Comparison of ENCODE assay signal across 19 cellular contexts in genomic region chr1:3789421-3790300, GRCh38. TPM values are rescaled to one million over a fixed set of nuclear protein-coding genes. Genes with fewer than 3 reads are reported as not detected.
DNase-seq lines count a peak whose midpoint lies in the region; ATAC-seq lines count a peak whose summit lies in the region.
"Had no signal": no experiment of that assay in that cellular context is flagged by ENCODE, and none has a peak within 500 bp of the region (broad histone marks: within the 10 kb centered on the region; RNA-seq: fewer than 3 reads in every experiment).

No MANE protein-coding gene starts in this region.

- H3K23ac ChIP-seq in mesenchymal stem cell (ENCODE audit: low read length in 2 of 2): no peak overlapping the region

- WGBS in mesenchymal stem cell: 94% methylated on average over 34 of the region's 34 CpGs

- peaks cover 37% of the 10 kb centered on the region for H3K79me1 ChIP-seq in mesenchymal stem cell (replicated peaks; ENCODE audit: low read length, poor library complexity, severe bottlenecking)

- H3K9ac ChIP-seq in mesenchymal stem cell (ENCODE audit: low read length): no peak overlapping the region

- no peak overlapping the region for H2AK5ac ChIP-seq in mesenchymal stem cell (ENCODE audit: low read length, severe bottlenecking)

- H3K4ac ChIP-seq in mesenchymal stem cell (ENCODE audit: low read depth in 1 of 2, low read length in 2 of 2): no peak overlapping the region

- no peak overlapping the region for H3K4me2 ChIP-seq in mesenchymal stem cell (ENCODE audit: low read length, poor library complexity, severe bottlenecking)
- H3K4me2 ChIP-seq: A549 had no signal

- H4K8ac ChIP-seq in mesenchymal stem cell (ENCODE audit: low read length): no peak overlapping the region

- intact Hi-C loops in left ventricle myocardium superior (cut with micrococcal nuclease) (no loop called here), left cardiac atrium (cut with DNase I) (no loop called here)

- no peak overlapping the region for H3K18ac ChIP-seq in mesenchymal stem cell (ENCODE audit: low read depth in 1 of 2, low read length in 2 of 2)

- H2BK12ac ChIP-seq in mesenchymal stem cell (ENCODE audit: low read length in 2 of 2): no peak overlapping the region

- peaks cover 10% of the 10 kb centered on the region for H3K4me1 ChIP-seq in mesenchymal stem cell (ENCODE audit: control insufficient read depth, insufficient read depth, low read depth, low read length)

- no peaks in the 10 kb centered on the region for H3K27me3 ChIP-seq in mesenchymal stem cell (ENCODE audit: control insufficient read depth in 1 of 2, insufficient read depth in 1 of 2, low read length in 2 of 2)

- H3K14ac ChIP-seq in mesenchymal stem cell (ENCODE audit: low read length in 2 of 2): no peak overlapping the region

- DNase-seq in left ventricle myocardium superior (peak; percentile 18), left cardiac atrium (no peak), epidermal melanocyte (ENCODE audit: insufficient read length, low spot score) (peak; percentile 19), mesenchymal stem cell (no peak), AML-193 (lab: John Stamatoyannopoulos, UW) (no peak)
- DNase-seq: CD4-positive, CD25-positive, alpha-beta regulatory T cell; DMS53; IMR-90; NCI-H187 treated with DMSO at 0.1 percent for 48 hours; NCI-H2171; NCI-H82; SHP77 treated with DMSO at 0.1 percent for 48 hours had no signal

- no peak overlapping the region for H2BK120ac ChIP-seq in mesenchymal stem cell (ENCODE audit: low read depth, low read length)

- no peak for ATAC-seq in left ventricle myocardium superior
- ATAC-seq in left cardiac atrium: no peak
- ATAC-seq in HG03439 (IDR thresholded peaks at IDR 0.05; ENCODE audit: unreplicated experiment): no peak
- no peak for ATAC-seq in HG03175 (IDR thresholded peaks at IDR 0.05; ENCODE audit: unreplicated experiment)
- ATAC-seq in GM18861 (IDR thresholded peaks at IDR 0.05; ENCODE audit: unreplicated experiment): no peak
- ATAC-seq: A549, GM12878 had no signal

- H2BK15ac ChIP-seq in mesenchymal stem cell (ENCODE audit: low read depth, poor library complexity, severe bottlenecking): no peak overlapping the region

- H3K27ac ChIP-seq in mesenchymal stem cell (ENCODE audit: low read length, poor library complexity, severe bottlenecking): no peak overlapping the region
- H3K27ac ChIP-seq: A549 had no signal

- no peaks in the 10 kb centered on the region for H3K9me3 ChIP-seq in mesenchymal stem cell (ENCODE audit: control insufficient read depth, low read length)
- H3K9me3 ChIP-seq: A549 had no signal

- peaks cover 48 to 66% of the 10 kb centered on the region in 2 experiments for H3K36me3 ChIP-seq in mesenchymal stem cell (ENCODE audit: control insufficient read depth in 1 of 2, insufficient read depth in 2 of 2, low read depth in 1 of 2, low read length in 2 of 2)

- peak overlapping the region; percentile 54 for H4K91ac ChIP-seq in mesenchymal stem cell (ENCODE audit: low read length)

- H3K4me3 ChIP-seq in mesenchymal stem cell (ENCODE audit: insufficient read depth in 1 of 2, low read depth in 1 of 2, low read length in 2 of 2): no peak overlapping the region
- H3K4me3 ChIP-seq: A549, GM12878 had no signal

- no peak overlapping the region for H2AFZ ChIP-seq in mesenchymal stem cell (ENCODE audit: low read depth, low read length)

- H2BK5ac ChIP-seq in mesenchymal stem cell (ENCODE audit: low read depth, low read length, poor library complexity, severe bottlenecking): no peak overlapping the region

RNA-seq across cellular contexts. Expression of gene LRRC47, which starts 6.6 kb away (rescaled TPM):
- 57.5 TPM for total RNA-seq in left ventricle myocardium superior
- total RNA-seq in left cardiac atrium: 10 to 100 TPM; 41.4 to 43.4 TPM
- polyA plus RNA-seq in mesenchymal stem cell (2013, experiment 1 of 2): 17.1 TPM
- 18.0 TPM for polyA plus RNA-seq in mesenchymal stem cell (2013, experiment 2 of 2)

RNA-seq across cellular contexts. Expression of gene SMIM1, which starts 17.1 kb away (rescaled TPM):
- total RNA-seq in left ventricle myocardium superior (15.3 TPM), left cardiac atrium (10 to 100 TPM; 25.4 to 35.9 TPM)
- polyA plus RNA-seq in mesenchymal stem cell (2013, experiment 1 of 2): 13.1 TPM
- polyA plus RNA-seq in mesenchymal stem cell (2013, experiment 2 of 2): 13.9 TPM
- total RNA-seq: GM12878, LHCN-M2, NCI-H460 had no signal

RNA-seq across cellular contexts. Expression of gene CCDC27, which starts 37.4 kb away (rescaled TPM):
- total RNA-seq in left ventricle myocardium superior (not detected), left cardiac atrium (not detected)
- not detected for polyA plus RNA-seq in mesenchymal stem cell (2013, experiment 1 of 2)
- polyA plus RNA-seq in mesenchymal stem cell (2013, experiment 2 of 2): not detected
- total RNA-seq: CD4-positive, CD25-positive, alpha-beta regulatory T cell; GM12878; IMR-90; LHCN-M2; NCI-H460 had no signal
- polyA plus RNA-seq: A549; CD4-positive, CD25-positive, alpha-beta regulatory T cell; IMR-90 had no signal

Comparison
In these comparisons a context has a peak if more than half of its experiments do, and no peak if none do; other contexts are left out.
1. DNase-seq: peak in left ventricle myocardium superior (single experiment) and epidermal melanocyte (single experiment); none in left cardiac atrium (single experiment), mesenchymal stem cell (single experiment) and AML-193 (0 of 2).